8 cellular contexts compared by ENCODE assay signal in the genomic region with DNA sequence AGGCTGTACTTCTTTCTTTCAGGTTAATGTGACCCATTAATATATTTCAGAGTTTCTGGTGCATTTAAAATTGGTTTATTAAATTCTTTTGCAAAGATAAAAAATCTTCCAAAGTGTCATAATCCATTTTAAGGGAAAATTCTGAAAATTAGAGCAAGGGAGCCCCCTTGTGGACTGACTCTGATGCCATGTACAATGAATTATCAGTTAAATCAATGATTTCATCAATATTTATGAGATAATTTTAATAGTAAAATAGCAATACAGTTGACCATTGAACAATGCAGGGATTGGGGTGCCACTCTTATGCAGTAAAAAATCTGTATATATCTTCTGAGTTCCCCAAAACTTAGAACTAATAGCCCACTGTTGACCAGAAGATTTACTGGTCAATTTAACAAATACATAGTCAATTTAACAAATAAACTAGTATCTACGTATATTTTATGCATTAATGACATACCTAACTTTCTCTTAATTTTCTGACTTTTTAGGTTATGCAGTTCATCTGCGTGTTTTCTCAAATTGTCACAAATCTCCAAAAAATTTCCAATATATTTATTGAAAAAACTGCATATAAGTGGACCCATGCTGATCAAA.
A peak's percentile ranks its signal among the peaks of the same experiment; 100 is the strongest.
DNase-seq lines count a peak whose midpoint lies in the region; ATAC-seq and TF ChIP-seq lines count a peak whose summit lies in the region.

No MANE protein-coding gene starts in this region.

- no peaks in the 10 kb centered on the region for H3K27me3 Mint-ChIP-seq in activated naive CD8-positive, alpha-beta T cell treated with anti-CD3 and anti-CD28 coated beads, Interleukin-2, amount 50 U/mL, for 24 hours
- H3K27me3 Mint-ChIP-seq in activated naive CD8-positive, alpha-beta T cell treated with anti-CD3 and anti-CD28 coated beads for 36 hours: peaks cover 3% of the 10 kb centered on the region
- H3K27me3 Mint-ChIP-seq in type B pancreatic cell: no peaks in the 10 kb centered on the region

- no peaks in the 10 kb centered on the region for H3K4me1 Mint-ChIP-seq in activated naive CD8-positive, alpha-beta T cell treated with anti-CD3 and anti-CD28 coated beads, Interleukin-2, amount 50 U/mL, for 24 hours
- H3K4me1 Mint-ChIP-seq in activated naive CD8-positive, alpha-beta T cell treated with anti-CD3 and anti-CD28 coated beads for 36 hours: no peaks in the 10 kb centered on the region
- peaks cover 9% of the 10 kb centered on the region for H3K4me1 Mint-ChIP-seq in type B pancreatic cell (ENCODE audit: unreplicated experiment)

- peak; percentile 95 for TF ChIP-seq CTCF in type B pancreatic cell (conservative IDR thresholded peaks at IDR 0.05)

- no peaks in the 10 kb centered on the region for H3K36me3 Mint-ChIP-seq in activated naive CD8-positive, alpha-beta T cell treated with anti-CD3 and anti-CD28 coated beads, Interleukin-2, amount 50 U/mL, for 24 hours (ENCODE audit: low read depth)
- no peaks in the 10 kb centered on the region for H3K36me3 Mint-ChIP-seq in activated naive CD8-positive, alpha-beta T cell treated with anti-CD3 and anti-CD28 coated beads for 36 hours
- peaks cover 4% of the 10 kb centered on the region for H3K36me3 Mint-ChIP-seq in type B pancreatic cell

- H3K4me3 Mint-ChIP-seq in activated naive CD8-positive, alpha-beta T cell treated with anti-CD3 and anti-CD28 coated beads, Interleukin-2, amount 50 U/mL, for 24 hours: no peak overlapping the region
- H3K4me3 Mint-ChIP-seq in activated naive CD8-positive, alpha-beta T cell treated with anti-CD3 and anti-CD28 coated beads for 36 hours: no peak overlapping the region
- no peak overlapping the region for H3K4me3 Mint-ChIP-seq in type B pancreatic cell

- no peak overlapping the region for H3K27ac Mint-ChIP-seq in activated naive CD8-positive, alpha-beta T cell treated with anti-CD3 and anti-CD28 coated beads, Interleukin-2, amount 50 U/mL, for 24 hours
- H3K27ac Mint-ChIP-seq in activated naive CD8-positive, alpha-beta T cell treated with anti-CD3 and anti-CD28 coated beads for 36 hours: no peak overlapping the region
- H3K27ac Mint-ChIP-seq in type B pancreatic cell: no peak overlapping the region

- H3K9me3 Mint-ChIP-seq in activated naive CD8-positive, alpha-beta T cell treated with anti-CD3 and anti-CD28 coated beads, Interleukin-2, amount 50 U/mL, for 24 hours: no peaks in the 10 kb centered on the region
- no peaks in the 10 kb centered on the region for H3K9me3 Mint-ChIP-seq in activated naive CD8-positive, alpha-beta T cell treated with anti-CD3 and anti-CD28 coated beads for 36 hours
- H3K9me3 Mint-ChIP-seq in type B pancreatic cell: peaks cover 7% of the 10 kb centered on the region

- no peak for ATAC-seq in activated naive CD8-positive, alpha-beta T cell treated with anti-CD3 and anti-CD28 coated beads, Interleukin-2, amount 50 U/mL, for 24 hours

- DNase-seq in activated naive CD8-positive, alpha-beta T cell treated with anti-CD3 and anti-CD28 coated beads, Interleukin-2, amount 50 U/mL, for 24 hours: peak; percentile 3
- no peak for DNase-seq in activated naive CD8-positive, alpha-beta T cell treated with anti-CD3 and anti-CD28 coated beads for 36 hours
- DNase-seq in RPMI8226: peak; percentile 6
- DNase-seq in globus pallidus (ENCODE audit: low spot score): peak; percentile 3
- DNase-seq in type B pancreatic cell (ENCODE audit: extremely low spot score, unreplicated experiment): no peak
- no peak for DNase-seq in UCSD-AML1 (lab: John Stamatoyannopoulos, UW; ENCODE audit: unreplicated experiment)
- no peak for DNase-seq in germinal center (ENCODE audit: low spot score)
- DNase-seq in mesenteric fat pad (ENCODE audit: low spot score): no peak

Comparison
In these comparisons a context has a peak if more than half of its experiments do, and no peak if none do; other contexts are left out.
1. DNase-seq: peak in activated naive CD8-positive, alpha-beta T cell treated with anti-CD3 and anti-CD28 coated beads, Interleukin-2, amount 50 U/mL, for 24 hours (single experiment), RPMI8226 (single experiment) and globus pallidus (single experiment); none in activated naive CD8-positive, alpha-beta T cell treated with anti-CD3 and anti-CD28 coated beads for 36 hours (single experiment), type B pancreatic cell (single experiment), UCSD-AML1 (single experiment), germinal center (single experiment) and mesenteric fat pad (single experiment).